8 cellular contexts compared by ENCODE assay signal in genomic region chr15:89556413-89557262, GRCh38. TPM values are rescaled to one million over a fixed set of nuclear protein-coding genes. Genes with fewer than 3 reads are reported as not detected.
DNase-seq lines count a peak whose midpoint lies in the region; ATAC-seq, FAIRE-seq and TF ChIP-seq lines count a peak whose summit lies in the region.

No MANE protein-coding gene starts in this region.

- peaks cover 11% of the 10 kb centered on the region for H3K27me3 Mint-ChIP-seq in activated naive CD8-positive, alpha-beta T cell treated with anti-CD3 and anti-CD28 coated beads, Interleukin-2, amount 50 U/mL, for 24 hours

- H3K9ac ChIP-seq in Karpas-422 (ENCODE audit: low read length) = no peak overlapping the region

- intact Hi-C loops in heart left ventricle (cut with DNase I) = loop anchor here in 5 of 10 donors (5.0 to 10.0 kb wide), 4 partner anchors 112 to 202 kb away; no protein-coding TSS in a partner anchor

- H3K9me2 ChIP-seq in Karpas-422 (replicated peaks; ENCODE audit: insufficient read depth, low read length) = no peaks in the 10 kb centered on the region

- no peaks in the 10 kb centered on the region for H3K79me2 ChIP-seq in Karpas-422 (ENCODE audit: low read length)

- no peak overlapping the region for H2AFZ ChIP-seq in Karpas-422 (ENCODE audit: low read length)

- H3K27me3 ChIP-seq in Karpas-422 (ENCODE audit: low read length) (no peaks in the 10 kb centered on the region), heart left ventricle (peaks cover 0 to 28% (median 0%) of the 10 kb centered on the region in 9 donors)

- no peaks in the 10 kb centered on the region for H3K36me3 Mint-ChIP-seq in activated naive CD8-positive, alpha-beta T cell treated with anti-CD3 and anti-CD28 coated beads, Interleukin-2, amount 50 U/mL, for 24 hours (ENCODE audit: low read depth)

- H3K27ac ChIP-seq in Karpas-422 (ENCODE audit: low read length) (no peak overlapping the region), heart left ventricle (no peak overlapping the region)

- DNase-seq in ELF-1 (ENCODE audit: low read depth, low spot score) = peak; percentile 66
- DNase-seq in Karpas-422 = peak; percentile 84
- peak; percentile 35 for DNase-seq in RCC 7860 (ENCODE audit: low spot score)
- DNase-seq in activated naive CD8-positive, alpha-beta T cell treated with anti-CD3 and anti-CD28 coated beads, Interleukin-2, amount 50 U/mL, for 24 hours = peak; percentile 43
- DNase-seq in heart left ventricle = peak in 3 of 5 donors; percentile 28 to 45 (median 41)
- peak; percentile 26 for DNase-seq in putamen (ENCODE audit: low spot score)

- TF ChIP-seq POLR2A in heart left ventricle (IDR thresholded peaks at IDR 0.05) = no peak

- peak; percentile 75 for FAIRE-seq in RCC 7860 (lab: Jason Lieb, UNC)

- H3K4me3 ChIP-seq in Karpas-422 (ENCODE audit: low read length) = no peak overlapping the region
- H3K4me3 ChIP-seq in heart left ventricle = no peak overlapping the region

- no peak overlapping the region for H3K4me3 Mint-ChIP-seq in activated naive CD8-positive, alpha-beta T cell treated with anti-CD3 and anti-CD28 coated beads, Interleukin-2, amount 50 U/mL, for 24 hours

- no peak for ATAC-seq in activated naive CD8-positive, alpha-beta T cell treated with anti-CD3 and anti-CD28 coated beads, Interleukin-2, amount 50 U/mL, for 24 hours
- peak in 2 of 4 donors; percentile 41 to 42 for ATAC-seq in heart left ventricle
- no peak for ATAC-seq in HG02970 (IDR thresholded peaks at IDR 0.05; ENCODE audit: low FRiP score, unreplicated experiment)
- ATAC-seq in GM21526 (IDR thresholded peaks at IDR 0.05; ENCODE audit: low FRiP score, unreplicated experiment) = no peak

- peak; percentile 60 to 90 (median 80) for TF ChIP-seq CTCF in heart left ventricle (IDR thresholded peaks at IDR 0.05)

- H4K20me1 ChIP-seq in Karpas-422 (ENCODE audit: insufficient read depth, low read depth, low read length) = no peaks in the 10 kb centered on the region

- no peak overlapping the region for H3K27ac Mint-ChIP-seq in activated naive CD8-positive, alpha-beta T cell treated with anti-CD3 and anti-CD28 coated beads, Interleukin-2, amount 50 U/mL, for 24 hours

- WGBS in heart left ventricle, 4 donors = 46 to 48% (median 47%) methylated on average over 9 of the region's 9 CpGs

- H3K9me3 Mint-ChIP-seq in activated naive CD8-positive, alpha-beta T cell treated with anti-CD3 and anti-CD28 coated beads, Interleukin-2, amount 50 U/mL, for 24 hours = no peaks in the 10 kb centered on the region

- H3K4me1 ChIP-seq in Karpas-422 (ENCODE audit: low read length) = no peaks in the 10 kb centered on the region
- no peaks in the 10 kb centered on the region for H3K4me1 ChIP-seq in heart left ventricle

- no peaks in the 10 kb centered on the region for H3K4me1 Mint-ChIP-seq in activated naive CD8-positive, alpha-beta T cell treated with anti-CD3 and anti-CD28 coated beads, Interleukin-2, amount 50 U/mL, for 24 hours

- H3K36me3 ChIP-seq in Karpas-422 (ENCODE audit: insufficient read depth, low read length) (no peaks in the 10 kb centered on the region), heart left ventricle (no peaks in the 10 kb centered on the region)

- H3K4me2 ChIP-seq in Karpas-422 (ENCODE audit: low read depth, low read length, poor library complexity, severe bottlenecking) = no peak overlapping the region

- H3K9me3 ChIP-seq in Karpas-422 (ENCODE audit: low read length) (no peaks in the 10 kb centered on the region), heart left ventricle (no peaks in the 10 kb centered on the region)

RNA-seq across cellular contexts. Expression of gene TICRR, which starts 18.6 kb away (rescaled TPM):
- total RNA-seq in Karpas-422 (2014; rRNA removed; shearing (Covaris generic); ENCODE audit: low replicate concordance) = 5.1 and 5.5 TPM in 2 replicates
- 1 to 10 TPM in 1 of 9 donors, under 1 TPM in 5, not detected in 3; 0.05 to 1.4 (median 0.10) TPM for total RNA-seq in heart left ventricle
- polyA plus RNA-seq in heart left ventricle = under 1 TPM in 1 of 2 donors, not detected in 1; 0.04 TPM

Comparison
In these comparisons a context has a peak if more than half of its experiments do, and no peak if none do; other contexts are left out.
1. DNase-seq: peak in every context shown above with its lines; median percentile 84 in Karpas-422; 66 in ELF-1; 43 in activated naive CD8-positive, alpha-beta T cell treated with anti-CD3 and anti-CD28 coated beads, Interleukin-2, amount 50 U/mL, for 24 hours; 41 in heart left ventricle; 35 in RCC 7860; 26 in putamen.